ENCODE assay signal across 1 cellular context in genomic region chr11:128189823-128190222, GRCh38.
TF ChIP-seq lines count a peak whose summit lies in the region.

No MANE protein-coding gene starts in this region.

TF ChIP-seq in IMR-90, 13 proteins besides CTCF, POLR2A, EP300 and RAD21:
- TF ChIP-seq MAFK (IDR thresholded peaks at IDR 0.05; ENCODE audit: low read depth, low read length) (no peak), SMC3 (IDR thresholded peaks at IDR 0.05; ENCODE audit: low read depth, low read length) (no peak), ELK1 (IDR thresholded peaks at IDR 0.05; ENCODE audit: borderline replicate concordance, low read depth, low read length) (no peak), CHD1 (IDR thresholded peaks at IDR 0.05; ENCODE audit: low read depth, low read length) (no peak), RCOR1 (IDR thresholded peaks at IDR 0.05; ENCODE audit: insufficient replicate concordance, low read length) (no peak), RFX5 (IDR thresholded peaks at IDR 0.05; ENCODE audit: low read depth, low read length) (no peak), CEBPB (IDR thresholded peaks at IDR 0.05; ENCODE audit: low read depth, low read length) (no peak), MAZ (IDR thresholded peaks at IDR 0.05; ENCODE audit: borderline replicate concordance, low read depth, low read length) (no peak), MXI1 (IDR thresholded peaks at IDR 0.05; ENCODE audit: borderline replicate concordance, low read depth, low read length) (no peak)
- TF ChIP-seq, protein P1, sequence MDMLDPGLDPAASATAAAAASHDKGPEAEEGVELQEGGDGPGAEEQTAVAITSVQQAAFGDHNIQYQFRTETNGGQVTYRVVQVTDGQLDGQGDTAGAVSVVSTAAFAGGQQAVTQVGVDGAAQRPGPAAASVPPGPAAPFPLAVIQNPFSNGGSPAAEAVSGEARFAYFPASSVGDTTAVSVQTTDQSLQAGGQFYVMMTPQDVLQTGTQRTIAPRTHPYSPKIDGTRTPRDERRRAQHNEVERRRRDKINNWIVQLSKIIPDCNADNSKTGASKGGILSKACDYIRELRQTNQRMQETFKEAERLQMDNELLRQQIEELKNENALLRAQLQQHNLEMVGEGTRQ (IDR thresholded peaks at IDR 0.05; ENCODE audit: low read depth, low read length) = no peak
TF ChIP-seq in IMR-90: peak in this region for 0.
